Comparison of ENCODE assay signal across 8 cellular contexts in the genomic region with DNA sequence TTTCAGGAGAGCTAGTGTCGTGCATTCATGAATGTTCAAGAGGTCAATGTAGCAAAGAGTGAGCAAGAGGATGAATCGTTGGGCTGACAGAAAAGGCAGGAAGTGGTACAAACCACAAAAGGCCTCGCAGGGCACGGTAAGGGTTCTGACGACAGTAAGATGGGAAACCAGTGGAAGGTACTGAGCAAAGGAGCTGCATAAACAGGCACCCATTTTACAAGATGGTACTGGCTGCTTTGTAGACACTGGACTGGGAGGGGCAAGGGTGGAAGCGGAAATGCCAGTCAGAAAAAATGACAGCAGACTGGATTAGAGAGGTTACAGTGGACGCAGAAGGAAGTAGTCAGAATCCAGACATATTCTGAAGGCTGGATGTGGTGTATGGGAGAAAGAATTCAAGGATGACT.
DNase-seq lines count a peak whose midpoint lies in the region; ATAC-seq and TF ChIP-seq lines count a peak whose summit lies in the region.
"Had no signal": no experiment of that assay in that cellular context is flagged by ENCODE, and none has a peak within 500 bp of the region (broad histone marks: within the 10 kb centered on the region; RNA-seq: fewer than 3 reads in every experiment).

No MANE protein-coding gene starts in this region.

- peak; percentile 98 for DNase-seq in NOMO-1 treated with DMSO at 0.1 percent for 48 hours (lab: John Stamatoyannopoulos, UW; ENCODE audit: unreplicated experiment)
- peak; percentile 21 for DNase-seq in activated CD8-positive, alpha-beta memory T cell treated with anti-CD3 and anti-CD28 coated beads, Interleukin-2, amount 50 U/mL, for 24 hours (ENCODE audit: extremely low read depth)
- peak; percentile 15 for DNase-seq in germinal center (ENCODE audit: low spot score)
- peak; percentile 51 to 63 for DNase-seq in stimulated activated CD8-positive, alpha-beta memory T cell treated with anti-CD3 and anti-CD28 coated beads, Interleukin-15, amount 100 ng/mL, for 48 hours (ENCODE audit: low read depth in 2 of 2)
- no peak for DNase-seq in NCI-H748 (lab: John Stamatoyannopoulos, UW; ENCODE audit: unreplicated experiment)

- ATAC-seq in HG02885 (IDR thresholded peaks at IDR 0.05; ENCODE audit: poor library complexity, unreplicated experiment): peak; percentile 92
- ATAC-seq: left colon had no signal

- peak; percentile 35 for TF ChIP-seq POLR2A in GM18526 (IDR thresholded peaks at IDR 0.05; ENCODE audit: extremely low read depth, insufficient read length)
